ENCODE assay signal across 7 cellular contexts in genomic region chr15:28738200-28738561, GRCh38. TPM values are rescaled to one million over a fixed set of nuclear protein-coding genes. Genes with fewer than 3 reads are reported as not detected.
DNase-seq lines count a peak whose midpoint lies in the region; ATAC-seq and TF ChIP-seq lines count a peak whose summit lies in the region.
"Not testable (repeated sequence)": the region's sequence is repeated elsewhere in the genome, so short reads cannot be mapped to it uniquely, and the experiment has no call there.

No MANE protein-coding gene starts in this region.

- not testable (repeated sequence) for H3K27me3 ChIP-seq in HUES48 (ENCODE audit: control insufficient read depth, insufficient read depth, low read length); body of pancreas; lower lobe of right lung (ENCODE audit: low read depth); gastrocnemius medialis

- intact Hi-C loops in activated CD4-positive, alpha-beta T cell treated with anti-CD3 and anti-CD28 coated beads, Interleukin-2, amount 10 ng/mL, durations not matched to agents 24 days and 14 days (cut with micrococcal nuclease); body of pancreas (cut with DNase I); lower lobe of right lung (cut with DNase I); gastrocnemius medialis (cut with DNase I; ENCODE audit: low total_unique reads): not testable (repeated sequence)

- H3K27me3 Mint-ChIP-seq in activated CD4-positive, alpha-beta T cell treated with anti-CD3 and anti-CD28 coated beads, Interleukin-2, amount 10 ng/mL, durations not matched to agents 24 days and 14 days, result peaks cover 25% of the 10 kb centered on the region

- DNase-seq in activated CD4-positive, alpha-beta T cell treated with anti-CD3 and anti-CD28 coated beads, Interleukin-2, amount 10 ng/mL, durations not matched to agents 24 days and 14 days; body of pancreas; fibroblast of pulmonary artery (ENCODE audit: low read depth); lower lobe of right lung; gastrocnemius medialis: not testable (repeated sequence)

- H3K4me3 Mint-ChIP-seq in activated CD4-positive, alpha-beta T cell treated with anti-CD3 and anti-CD28 coated beads, Interleukin-2, amount 10 ng/mL, durations not matched to agents 24 days and 14 days, result peak overlapping the region; percentile 75

- not testable (repeated sequence) for H3K36me3 Mint-ChIP-seq in activated CD4-positive, alpha-beta T cell treated with anti-CD3 and anti-CD28 coated beads, Interleukin-2, amount 10 ng/mL, durations not matched to agents 24 days and 14 days (ENCODE audit: low read depth)

- in situ Hi-C loops in gastrocnemius medialis (cut with MboI; ENCODE audit: low sequenced_read_pairs in 4 of 4), result not testable (repeated sequence)

- ATAC-seq in GM19023 (IDR thresholded peaks at IDR 0.05; ENCODE audit: unreplicated experiment) (peak; percentile 20), lower lobe of right lung (peak; percentile 48 to 60), gastrocnemius medialis (peak; percentile 15 to 20)
- not testable (repeated sequence) for ATAC-seq in body of pancreas

- H3K4me1 Mint-ChIP-seq in activated CD4-positive, alpha-beta T cell treated with anti-CD3 and anti-CD28 coated beads, Interleukin-2, amount 10 ng/mL, durations not matched to agents 24 days and 14 days, result not testable (repeated sequence)

- 0 to 4% methylated on average over 2 to 3 of the region's 23 CpGs for WGBS in body of pancreas, 2 donors

- not testable (repeated sequence) for TF ChIP-seq POLR2A in body of pancreas (IDR thresholded peaks at IDR 0.05); gastrocnemius medialis (IDR thresholded peaks at IDR 0.05)

- H3K9me3 Mint-ChIP-seq in activated CD4-positive, alpha-beta T cell treated with anti-CD3 and anti-CD28 coated beads, Interleukin-2, amount 10 ng/mL, durations not matched to agents 24 days and 14 days, result not testable (repeated sequence)

- H3K9me3 ChIP-seq in HUES48 (ENCODE audit: control insufficient read depth, insufficient read depth, low read length); body of pancreas; lower lobe of right lung; gastrocnemius medialis: not testable (repeated sequence)

- H3K36me3 ChIP-seq in HUES48 (ENCODE audit: control insufficient read depth, insufficient read depth, low read length); body of pancreas (replicated peaks in 1 of 2; ENCODE audit: insufficient read depth in 1 of 2, low read depth in 2 of 2); lower lobe of right lung; gastrocnemius medialis: not testable (repeated sequence)

- H3K27ac Mint-ChIP-seq in activated CD4-positive, alpha-beta T cell treated with anti-CD3 and anti-CD28 coated beads, Interleukin-2, amount 10 ng/mL, durations not matched to agents 24 days and 14 days, result peak overlapping the region; percentile 94

- TF ChIP-seq CTCF in body of pancreas (IDR thresholded peaks at IDR 0.05); fibroblast of pulmonary artery (IDR thresholded peaks at IDR 0.05; ENCODE audit: low read length, missing control alignments); lower lobe of right lung (IDR thresholded peaks at IDR 0.05); gastrocnemius medialis (IDR thresholded peaks at IDR 0.05 in 4 of 5, conservative IDR thresholded peaks at IDR 0.05 in 1 of 5): not testable (repeated sequence)

- H3K4me1 ChIP-seq in HUES48 (ENCODE audit: control insufficient read depth, insufficient read depth, low read length); body of pancreas; lower lobe of right lung; gastrocnemius medialis: not testable (repeated sequence)

- not testable (repeated sequence) for H3K9ac ChIP-seq in HUES48 (ENCODE audit: low read depth, low read length)

- H3K4me3 ChIP-seq in HUES48 (ENCODE audit: low read depth, low read length) (peak overlapping the region; percentile 50; the same call in 1 of the 2 replicates), fibroblast of pulmonary artery (replicated peaks; ENCODE audit: low read depth, low read length) (peak overlapping the region; percentile 47), lower lobe of right lung (peak overlapping the region; percentile 46), gastrocnemius medialis (peak overlapping the region; percentile 28 to 69 (median 56))
- H3K4me3 ChIP-seq in body of pancreas, result not testable (repeated sequence)

- H3K27ac ChIP-seq in HUES48 (ENCODE audit: low read depth, low read length), result not testable (repeated sequence)
- H3K27ac ChIP-seq in body of pancreas (peak overlapping the region in 3 of 4 donors; percentile 87 to 92 (median 88)), lower lobe of right lung (peak overlapping the region; percentile 67), gastrocnemius medialis (peak overlapping the region; percentile 59 to 87 (median 80))

RNA-seq across cellular contexts. Expression of gene GOLGA8M, which starts 26.0 kb away (rescaled TPM):
- 0.54 TPM in 1 of 2 replicates, not detected in the other for total RNA-seq in activated CD4-positive, alpha-beta T cell treated with anti-CD3 and anti-CD28 coated beads, Interleukin-2, amount 10 ng/mL, durations not matched to agents 24 days and 14 days
- total RNA-seq in body of pancreas (not detected), lower lobe of right lung (2.9 TPM), gastrocnemius medialis (under 1 TPM in 1 of 4 donors, not detected in 3; 0.61 TPM)
